26 cellular contexts compared by ENCODE assay signal in genomic region chr6:44701038-44701636, GRCh38.
DNase-seq lines count a peak whose midpoint lies in the region; ATAC-seq, FAIRE-seq and TF ChIP-seq lines count a peak whose summit lies in the region.
"Had no signal": no experiment of that assay in that cellular context is flagged by ENCODE, and none has a peak within 500 bp of the region (broad histone marks: within the 10 kb centered on the region; RNA-seq: fewer than 3 reads in every experiment).

No MANE protein-coding gene starts in this region.

- H3K27ac Mint-ChIP-seq in activated T-helper 2 cell treated with anti-CD3 and anti-CD28 coated beads, Interferon-gamma antibody, Interleukin-2, Interleukin-4, amounts not matched to agents 10 μg/mL and 5 μg/mL and 100 μg/mL, durations not matched to agents 14 hours and 24 hours and 36 hours: peak overlapping the region; percentile 78
- no peak overlapping the region for H3K27ac Mint-ChIP-seq in neural progenitor cell
- H3K27ac Mint-ChIP-seq: activated naive CD4-positive, alpha-beta T cell treated with anti-CD3 and anti-CD28 coated beads, Interleukin-2, amount 50 U/mL, for 24 hours; memory B cell had no signal

- no peaks in the 10 kb centered on the region for H3K79me2 ChIP-seq in neural progenitor cell (ENCODE audit: low read depth)

- 71 to 76% methylated on average over 11 of the region's 11 CpGs for WGBS in heart right ventricle, 2 donors
- WGBS in right cardiac atrium: 71% methylated on average over 11 of the region's 11 CpGs

- no peak for DNase-seq in heart right ventricle
- no peak for DNase-seq in right cardiac atrium
- DNase-seq in Jurkat, Clone E6-1 (ENCODE audit: low read depth, low spot score): peak; percentile 70
- DNase-seq in activated T-helper 2 cell treated with anti-CD3 and anti-CD28 coated beads, Interferon-gamma antibody, Interleukin-2, Interleukin-4, amounts not matched to agents 10 μg/mL and 5 μg/mL and 100 μg/mL, durations not matched to agents 14 hours and 24 hours and 36 hours (ENCODE audit: low spot score): no peak
- no peak for DNase-seq in neural progenitor cell (ENCODE audit: low spot score)
- no peak for DNase-seq in kidney
- DNase-seq in H54 (ENCODE audit: insufficient read length, low spot score): no peak
- DNase-seq: activated CD4-positive, CD25-positive, alpha-beta regulatory T cell; activated T-cell treated with anti-CD3 and anti-CD28 coated beads, Interleukin-2, amount 50 U/mL, for 4 hours; C1 segment of cervical spinal cord; Calu3; glutamatergic neuron; NCI-H1105 treated with DMSO at 0.1 percent for 48 hours; NCI-H2081; NCI-H774; occipital lobe; retina; stimulated activated naive CD8-positive, alpha-beta T cell treated with anti-CD3 and anti-CD28 coated beads, Interleukin-15, Interleukin-2, amounts not matched to agents 100 U/mL and 50 U/mL, for 24 hours; tibial artery had no signal

- peaks cover 27% of the 10 kb centered on the region for H3K4me1 Mint-ChIP-seq in activated T-helper 2 cell treated with anti-CD3 and anti-CD28 coated beads, Interferon-gamma antibody, Interleukin-2, Interleukin-4, amounts not matched to agents 10 μg/mL and 5 μg/mL and 100 μg/mL, durations not matched to agents 14 hours and 24 hours and 36 hours (ENCODE audit: low read depth)
- H3K4me1 Mint-ChIP-seq in neural progenitor cell: peaks cover 24% of the 10 kb centered on the region
- H3K4me1 Mint-ChIP-seq: central memory CD8-positive, alpha-beta T cell; memory B cell had no signal

- peak overlapping the region in 3 of 10 donors; percentile 15 to 27 (median 20) for H3K27ac ChIP-seq in heart right ventricle
- no peak overlapping the region for H3K27ac ChIP-seq in right cardiac atrium (ENCODE audit: low read length)
- no peak overlapping the region for H3K27ac ChIP-seq in neural progenitor cell
- H3K27ac ChIP-seq in kidney (ENCODE audit: low read depth in 2 of 2, low read length in 2 of 2): no peak overlapping the region
- H3K27ac ChIP-seq: tibial artery had no signal

- H3K27me3 ChIP-seq in heart right ventricle (peaks cover 0 to 4% (median 0%) of the 10 kb centered on the region in 7 donors), right cardiac atrium (ENCODE audit: control insufficient read depth, insufficient read depth) (no peaks in the 10 kb centered on the region), neural progenitor cell (no peaks in the 10 kb centered on the region)
- H3K27me3 ChIP-seq: tibial artery had no signal

- no peak overlapping the region for H3K4me2 ChIP-seq in neural progenitor cell

- H3K9ac ChIP-seq in neural progenitor cell (no peak overlapping the region), kidney (ENCODE audit: low read length in 2 of 2) (no peak overlapping the region)

- peak in 6 of 8 donors; percentile 7 to 31 (median 16) for ATAC-seq in heart right ventricle
- no peak for ATAC-seq in right cardiac atrium
- no peak for ATAC-seq in GM21825 (IDR thresholded peaks at IDR 0.05; ENCODE audit: unreplicated experiment)
- ATAC-seq: K562; SK-N-SH treated with all-trans-retinoic acid at 6 μM for 48 hours; stimulated activated naive CD8-positive, alpha-beta T cell treated with anti-CD3 and anti-CD28 coated beads, Interleukin-15, Interleukin-2, amounts not matched to agents 100 U/mL and 50 U/mL, for 24 hours had no signal

- no peaks in the 10 kb centered on the region for H3K36me3 ChIP-seq in heart right ventricle
- no peaks in the 10 kb centered on the region for H3K36me3 ChIP-seq in neural progenitor cell
- no peaks in the 10 kb centered on the region for H3K36me3 ChIP-seq in kidney (ENCODE audit: control insufficient read depth in 1 of 2, insufficient read depth in 2 of 2, low read length in 2 of 2)
- H3K36me3 ChIP-seq: tibial artery had no signal

- no peaks in the 10 kb centered on the region for H4K20me1 ChIP-seq in neural progenitor cell (ENCODE audit: low read depth)

- no peak for TF ChIP-seq POLR2A in H54 (IDR thresholded peaks at IDR 0.05; ENCODE audit: low read depth, low read length)

- H3K36me3 Mint-ChIP-seq in activated T-helper 2 cell treated with anti-CD3 and anti-CD28 coated beads, Interferon-gamma antibody, Interleukin-2, Interleukin-4, amounts not matched to agents 10 μg/mL and 5 μg/mL and 100 μg/mL, durations not matched to agents 14 hours and 24 hours and 36 hours (ENCODE audit: low read depth): no peaks in the 10 kb centered on the region
- H3K36me3 Mint-ChIP-seq in neural progenitor cell: no peaks in the 10 kb centered on the region
- H3K36me3 Mint-ChIP-seq: memory B cell had no signal

- H3K9me3 ChIP-seq in heart right ventricle (no peaks in the 10 kb centered on the region), right cardiac atrium (ENCODE audit: control insufficient read depth, low read length) (no peaks in the 10 kb centered on the region), neural progenitor cell (ENCODE audit: low read depth) (no peaks in the 10 kb centered on the region), kidney (ENCODE audit: control insufficient read depth in 1 of 2, low read length in 2 of 2) (no peaks in the 10 kb centered on the region)
- H3K9me3 ChIP-seq: tibial artery had no signal

- no peak overlapping the region for H3K4me3 ChIP-seq in heart right ventricle
- H3K4me3 ChIP-seq in right cardiac atrium (ENCODE audit: low read length): no peak overlapping the region
- H3K4me3 ChIP-seq in Jurkat, Clone E6-1 (ENCODE audit: low read length): no peak overlapping the region
- H3K4me3 ChIP-seq in neural progenitor cell: no peak overlapping the region
- no peak overlapping the region for H3K4me3 ChIP-seq in kidney (ENCODE audit: low read length in 2 of 2)
- H3K4me3 ChIP-seq: K562, tibial artery had no signal

- peaks cover 4% of the 10 kb centered on the region for H3K9me3 Mint-ChIP-seq in activated T-helper 2 cell treated with anti-CD3 and anti-CD28 coated beads, Interferon-gamma antibody, Interleukin-2, Interleukin-4, amounts not matched to agents 10 μg/mL and 5 μg/mL and 100 μg/mL, durations not matched to agents 14 hours and 24 hours and 36 hours
- H3K9me3 Mint-ChIP-seq in neural progenitor cell: no peaks in the 10 kb centered on the region
- H3K9me3 Mint-ChIP-seq: activated naive CD4-positive, alpha-beta T cell treated with anti-CD3 and anti-CD28 coated beads, Interleukin-2, amount 50 U/mL, for 24 hours; activated T-cell treated with anti-CD3 and anti-CD28 coated beads, Interleukin-2, amount 50 U/mL, for 4 hours; central memory CD8-positive, alpha-beta T cell; memory B cell had no signal

- H3F3A ChIP-seq in neural progenitor cell (ENCODE audit: low read depth): no peaks in the 10 kb centered on the region

- H3K4me3 Mint-ChIP-seq in activated T-helper 2 cell treated with anti-CD3 and anti-CD28 coated beads, Interferon-gamma antibody, Interleukin-2, Interleukin-4, amounts not matched to agents 10 μg/mL and 5 μg/mL and 100 μg/mL, durations not matched to agents 14 hours and 24 hours and 36 hours (ENCODE audit: low read depth): no peak overlapping the region
- no peak overlapping the region for H3K4me3 Mint-ChIP-seq in neural progenitor cell
- H3K4me3 Mint-ChIP-seq: activated naive CD4-positive, alpha-beta T cell treated with anti-CD3 and anti-CD28 coated beads, Interleukin-2, amount 50 U/mL, for 24 hours; activated T-cell treated with anti-CD3 and anti-CD28 coated beads, Interleukin-2, amount 50 U/mL, for 4 hours; central memory CD8-positive, alpha-beta T cell; memory B cell had no signal

- no peak for TF ChIP-seq CTCF in heart right ventricle (IDR thresholded peaks at IDR 0.05)
- TF ChIP-seq CTCF in neural progenitor cell (IDR thresholded peaks at IDR 0.05): no peak
- TF ChIP-seq CTCF in kidney (IDR thresholded peaks at IDR 0.05; ENCODE audit: borderline replicate concordance, extremely low read depth, insufficient read depth): no peak

- peak overlapping the region; percentile 77 for H2AFZ ChIP-seq in neural progenitor cell (replicated peaks)

- no peaks in the 10 kb centered on the region for H3K27me3 Mint-ChIP-seq in activated T-helper 2 cell treated with anti-CD3 and anti-CD28 coated beads, Interferon-gamma antibody, Interleukin-2, Interleukin-4, amounts not matched to agents 10 μg/mL and 5 μg/mL and 100 μg/mL, durations not matched to agents 14 hours and 24 hours and 36 hours (ENCODE audit: low read depth)
- peaks cover 5% of the 10 kb centered on the region for H3K27me3 Mint-ChIP-seq in neural progenitor cell (ENCODE audit: insufficient read depth, low read depth)
- H3K27me3 Mint-ChIP-seq: activated naive CD4-positive, alpha-beta T cell treated with anti-CD3 and anti-CD28 coated beads, Interleukin-2, amount 50 U/mL, for 24 hours; central memory CD8-positive, alpha-beta T cell had no signal

- intact Hi-C loops in heart right ventricle (cut with DNase I): no loop called here
- intact Hi-C loops in right cardiac atrium (cut with DNase I): no loop called here
- intact Hi-C loops in activated T-helper 2 cell treated with anti-CD3 and anti-CD28 coated beads, Interferon-gamma antibody, Interleukin-2, Interleukin-4, amounts not matched to agents 10 μg/mL and 5 μg/mL and 100 μg/mL, durations not matched to agents 14 hours and 24 hours and 36 hours (cut with micrococcal nuclease): no loop called here
- intact Hi-C loops in kidney (cut with DNase I): no loop called here

- H3K4me1 ChIP-seq in heart right ventricle (peaks cover 0 to 15% (median 4%) of the 10 kb centered on the region in 9 donors), right cardiac atrium (ENCODE audit: control insufficient read depth, insufficient read depth, low read length) (no peaks in the 10 kb centered on the region), neural progenitor cell (peaks cover 7% of the 10 kb centered on the region), kidney (ENCODE audit: control insufficient read depth in 1 of 2, insufficient read depth in 1 of 2, low read depth in 1 of 2, low read length in 2 of 2) (no peaks in the 10 kb centered on the region)
- H3K4me1 ChIP-seq: tibial artery had no signal

- no peak for FAIRE-seq in kidney (lab: Jason Lieb, UNC)
- no peak for FAIRE-seq in H54 (lab: Jason Lieb, UNC)
- FAIRE-seq: GM12891, K562 had no signal

Comparison
In these comparisons a context has a peak if more than half of its experiments do, and no peak if none do; other contexts are left out.
1. ATAC-seq: peak in heart right ventricle (6 of 8); none in right cardiac atrium (0 of 2) and GM21825 (single experiment).